Comparison of ENCODE assay signal across 10 cellular contexts in genomic region chr1:22141948-22142314, GRCh38. TPM values are rescaled to one million over a fixed set of nuclear protein-coding genes. Genes with fewer than 3 reads are reported as not detected.
DNase-seq lines count a peak whose midpoint lies in the region; ATAC-seq and TF ChIP-seq lines count a peak whose summit lies in the region.
"Had no signal": no experiment of that assay in that cellular context is flagged by ENCODE, and none has a peak within 500 bp of the region (broad histone marks: within the 10 kb centered on the region; RNA-seq: fewer than 3 reads in every experiment).

No MANE protein-coding gene starts in this region.

- H3K9me3 ChIP-seq in HEK293 (ENCODE audit: control insufficient read depth, insufficient read depth, low read depth, low read length) (no peaks in the 10 kb centered on the region), skeletal muscle tissue (ENCODE audit: control insufficient read depth in 3 of 3, low read length in 3 of 3) (no peaks in the 10 kb centered on the region)

- no peaks in the 10 kb centered on the region for H3K9me3 Mint-ChIP-seq in activated T-cell treated with anti-CD3 and anti-CD28 coated beads, Interleukin-2, amount 50 U/mL, for 72 hours

- CTCF ChIA-PET in HEK293 (lab: Yijun Ruan, JAX): interaction anchor here (0.6 to 2.6 kb wide), 6 partner anchors 11 to 870 kb away, joined by 3 to 14 read pairs (median 3); no protein-coding TSS in a partner anchor

- H3K4me1 ChIP-seq in HEK293 (ENCODE audit: control insufficient read depth, insufficient read depth, low read length) (no peaks in the 10 kb centered on the region; the same call in 1 of the 2 replicates), skeletal muscle tissue (ENCODE audit: control insufficient read depth in 3 of 3, insufficient read depth in 3 of 3, low read length in 3 of 3) (peaks cover 10 to 34% (median 12%) of the 10 kb centered on the region in 3 donors)

- no peak overlapping the region for H3K27ac ChIP-seq in HEK293 (ENCODE audit: extremely low read depth, low read depth, low read length)
- no peak overlapping the region for H3K27ac ChIP-seq in skeletal muscle tissue (ENCODE audit: low read depth, low read length)

- no peak for ATAC-seq in activated T-cell treated with anti-CD3 and anti-CD28 coated beads, Interleukin-2, amount 50 U/mL, for 72 hours (replicated peaks in 1 of 2)
- no peak for ATAC-seq in left lobe of liver
- no peak for ATAC-seq in GM21529 (IDR thresholded peaks at IDR 0.05; ENCODE audit: unreplicated experiment)

- POLR2A ChIA-PET in HEK293 (lab: Yijun Ruan, JAX): interaction anchor here (0.5 kb wide), 1 partner anchor 483 kb away, joined by 3 read pairs; no protein-coding TSS in a partner anchor

- H3K27me3 Mint-ChIP-seq in activated T-cell treated with anti-CD3 and anti-CD28 coated beads, Interleukin-2, amount 50 U/mL, for 72 hours (ENCODE audit: low read depth): peaks cover 57% of the 10 kb centered on the region

- H3K9ac ChIP-seq in skeletal muscle tissue (ENCODE audit: low read depth in 1 of 3, low read length in 3 of 3): peak overlapping the region; percentile 56 to 69 (median 57)

- peak overlapping the region; percentile 40 for H3K4me3 ChIP-seq in HEK293 (ENCODE audit: low read depth, low read length)
- peak overlapping the region; percentile 30 to 67 (median 62) for H3K4me3 ChIP-seq in skeletal muscle tissue (ENCODE audit: low read length in 3 of 3)

- no peak overlapping the region for H3K27ac Mint-ChIP-seq in activated T-cell treated with anti-CD3 and anti-CD28 coated beads, Interleukin-2, amount 50 U/mL, for 72 hours

- no peaks in the 10 kb centered on the region for H3K36me3 ChIP-seq in HEK293 (ENCODE audit: control insufficient read depth in 2 of 2, insufficient read depth in 1 of 2, low read length in 2 of 2)
- no peaks in the 10 kb centered on the region for H3K36me3 ChIP-seq in skeletal muscle tissue (ENCODE audit: control insufficient read depth in 3 of 3, insufficient read depth in 3 of 3, low read length in 3 of 3)

- peaks cover 8 to 37% (median 36%) of the 10 kb centered on the region in 3 donors for H3K27me3 ChIP-seq in skeletal muscle tissue (ENCODE audit: control insufficient read depth in 3 of 3, insufficient read depth in 3 of 3, low read length in 3 of 3)

- TF ChIP-seq CTCF in HEK293 (tag by site-specific recombination; IDR thresholded peaks at IDR 0.05): no peak

- peak overlapping the region; percentile 26 to 46 for H3K4me3 Mint-ChIP-seq in activated T-cell treated with anti-CD3 and anti-CD28 coated beads, Interleukin-2, amount 50 U/mL, for 72 hours

- DNase-seq in activated T-cell treated with anti-CD3 and anti-CD28 coated beads, Interleukin-2, amount 50 U/mL, for 72 hours: no peak
- DNase-seq in iPS-NIHi7 (ENCODE audit: extremely low spot score) (peak; percentile 61), GM19238 (ENCODE audit: insufficient read length, low spot score) (no peak), left lobe of liver (ENCODE audit: low spot score) (no peak)
- DNase-seq: cortex of kidney, T-helper 9 cell had no signal

- peaks cover 0 to 3% of the 10 kb centered on the region in 2 donors for H3K36me3 Mint-ChIP-seq in activated T-cell treated with anti-CD3 and anti-CD28 coated beads, Interleukin-2, amount 50 U/mL, for 72 hours (ENCODE audit: insufficient read depth in 2 of 2)

- H3K4me1 Mint-ChIP-seq in activated T-cell treated with anti-CD3 and anti-CD28 coated beads, Interleukin-2, amount 50 U/mL, for 72 hours (ENCODE audit: low read depth): peaks cover 6% of the 10 kb centered on the region

TF ChIP-seq in HEK293, 187 proteins besides CTCF, POLR2A, EP300 and RAD21:
- TF ChIP-seq PRDM10 (tag by site-specific recombination; IDR thresholded peaks at IDR 0.05) (no peak), ZBTB17 (tag by site-specific recombination; IDR thresholded peaks at IDR 0.05) (peak; percentile 37; the same call in 1 of the 2 replicates), ZNF560 (tag by site-specific recombination; IDR thresholded peaks at IDR 0.05; ENCODE audit: borderline replicate concordance) (no peak), PBX3 (CRISPR knock-in tag; IDR thresholded peaks at IDR 0.05) (no peak), ZXDB (tag by site-specific recombination; IDR thresholded peaks at IDR 0.05) (no peak; the same call in 1 of the 2 replicates), TCF7L2 (IDR thresholded peaks at IDR 0.05; ENCODE audit: borderline replicate concordance, low read depth, low read length) (no peak), ZNF18 (tag by site-specific recombination; IDR thresholded peaks at IDR 0.05) (no peak), ZBTB11 (tag by site-specific recombination; conservative IDR thresholded peaks at IDR 0.05; ENCODE audit: low read depth) (no peak), ZNF677 (tag by site-specific recombination; IDR thresholded peaks at IDR 0.05) (no peak), ZEB2 (tag by site-specific recombination; IDR thresholded peaks at IDR 0.05) (0 out of 2 replicates have a peak, but pooled peaks have one; percentile 44)

RNA-seq across cellular contexts. Expression of gene WNT4, which starts 1.0 kb away (rescaled TPM):
- total RNA-seq in activated T-cell treated with anti-CD3 and anti-CD28 coated beads, Interleukin-2, amount 50 U/mL, for 72 hours: not detected
- 3.1 TPM for total RNA-seq in skeletal muscle tissue
- total RNA-seq in left lobe of liver: 0.35 TPM
- total RNA-seq: LHCN-M2 had no signal
